10 cellular contexts compared by ENCODE assay signal in genomic region chr12:29155079-29155478, GRCh38. TPM values are rescaled to one million over a fixed set of nuclear protein-coding genes. Genes with fewer than 3 reads are reported as not detected.
DNase-seq lines count a peak whose midpoint lies in the region; ATAC-seq and TF ChIP-seq lines count a peak whose summit lies in the region.
"Had no signal": no experiment of that assay in that cellular context is flagged by ENCODE, and none has a peak within 500 bp of the region (broad histone marks: within the 10 kb centered on the region; RNA-seq: fewer than 3 reads in every experiment).

No MANE protein-coding gene starts in this region.

- TF ChIP-seq CTCF in 22Rv1 (IDR thresholded peaks at IDR 0.05) (no peak), OCI-LY1 (IDR thresholded peaks at IDR 0.05; ENCODE audit: low read length) (no peak), Caco-2 (IDR thresholded peaks at IDR 0.05; ENCODE audit: insufficient read depth in 1 of 2, low read depth in 1 of 2, low read length in 1 of 2, severe bottlenecking in 1 of 2, unreplicated experiment in 1 of 2) (no peak)

- H3F3A ChIP-seq in OCI-LY1 (ENCODE audit: insufficient read depth, low read length) = no peaks in the 10 kb centered on the region

- no peaks in the 10 kb centered on the region for H3K79me2 ChIP-seq in OCI-LY1 (ENCODE audit: insufficient read depth, low read length)

- H3K4me3 Mint-ChIP-seq in Caco-2 (ENCODE audit: unreplicated experiment) = no peak overlapping the region

- H3K4me2 ChIP-seq in OCI-LY1 (ENCODE audit: low read length) = no peak overlapping the region

- H3K4me1 ChIP-seq in OCI-LY1 (ENCODE audit: insufficient read depth, low read length, severe bottlenecking) = peaks cover 24% of the 10 kb centered on the region
- H3K4me1 ChIP-seq in Caco-2 = no peaks in the 10 kb centered on the region; the same call in 1 of the 2 replicates

- H3K4me3 ChIP-seq in OCI-LY1 (ENCODE audit: low read depth, low read length, poor library complexity, severe bottlenecking) = no peak overlapping the region
- no peak overlapping the region for H3K4me3 ChIP-seq in Caco-2 (ENCODE audit: low read depth, low read length)

- POLR2A ChIA-PET in Caco-2 (lab: Charles Lee) = no interaction called here

- no peaks in the 10 kb centered on the region for H3K4me1 Mint-ChIP-seq in Caco-2 (ENCODE audit: low read depth, unreplicated experiment)

- no peaks in the 10 kb centered on the region for H4K20me1 ChIP-seq in OCI-LY1 (ENCODE audit: insufficient read depth, low read length)

- H3K9me2 ChIP-seq in OCI-LY1 (ENCODE audit: low read depth, low read length) = no peaks in the 10 kb centered on the region

- DNase-seq in Caco-2 = no peak
- DNase-seq in hippocampal formation (lab: John Stamatoyannopoulos, UW) = no peak
- no peak for DNase-seq in anterior cingulate cortex (lab: John Stamatoyannopoulos, UW)
- DNase-seq in RKO (ENCODE audit: low spot score) = no peak
- DNase-seq: activated T-cell treated with anti-CD3 and anti-CD28 coated beads, Interleukin-2, amount 50 U/mL, for 1 hour; NCI-H2081 treated with DMSO at 0.1 percent for 48 hours had no signal

- no peak overlapping the region for H3K9ac ChIP-seq in OCI-LY1 (ENCODE audit: low read length)

- peaks cover 4% of the 10 kb centered on the region for H3K27me3 Mint-ChIP-seq in Caco-2 (ENCODE audit: insufficient read depth, unreplicated experiment)

- H3K36me3 Mint-ChIP-seq in Caco-2 (ENCODE audit: insufficient read depth, unreplicated experiment) = no peaks in the 10 kb centered on the region

- H3K27me3 ChIP-seq in OCI-LY1 (ENCODE audit: insufficient read depth, low read length) (no peaks in the 10 kb centered on the region), Caco-2 (replicated peaks; ENCODE audit: control insufficient read depth, insufficient read depth, low read length) (no peaks in the 10 kb centered on the region; the same call in 1 of the 2 replicates)

- ATAC-seq in GM19023 (IDR thresholded peaks at IDR 0.05; ENCODE audit: unreplicated experiment) (peak; percentile 45), HG02763 (IDR thresholded peaks at IDR 0.05; ENCODE audit: unreplicated experiment) (peak; percentile 58)

- no peak overlapping the region for H2AFZ ChIP-seq in OCI-LY1 (ENCODE audit: low read length)

- CTCF ChIA-PET in Caco-2 (lab: Charles Lee) = no interaction called here

- H3K27ac Mint-ChIP-seq in Caco-2 (ENCODE audit: unreplicated experiment) = no peak overlapping the region

- H3K9me3 ChIP-seq in OCI-LY1 (ENCODE audit: low read length) (no peaks in the 10 kb centered on the region), Caco-2 (no peaks in the 10 kb centered on the region)

- H3K27ac ChIP-seq in 22Rv1 (peak overlapping the region; percentile 11; the same call in 1 of the 2 replicates), OCI-LY1 (ENCODE audit: low read depth, low read length, poor library complexity, severe bottlenecking) (peak overlapping the region; percentile 72)

- H3K36me3 ChIP-seq in OCI-LY1 (ENCODE audit: insufficient read depth, low read length) (no peaks in the 10 kb centered on the region), Caco-2 (ENCODE audit: control insufficient read depth, insufficient read depth, low read length) (no peaks in the 10 kb centered on the region)

- intact Hi-C loops in Caco-2 (cut with micrococcal nuclease; ENCODE audit: unreplicated experiment) = no loop called here

- no TSS peak for BruUV-seq in Caco-2 (replicated peaks; lab: Mats Ljungman, UMichigan)

- no peaks in the 10 kb centered on the region for H3K9me3 Mint-ChIP-seq in Caco-2 (ENCODE audit: unreplicated experiment)

RNA-seq across cellular contexts. Expression of gene FAR2, which starts 6.0 kb away (rescaled TPM):
- total RNA-seq in Caco-2 (2022) = 6.6 and 8.2 TPM in 2 replicates
